In the genomic region with DNA sequence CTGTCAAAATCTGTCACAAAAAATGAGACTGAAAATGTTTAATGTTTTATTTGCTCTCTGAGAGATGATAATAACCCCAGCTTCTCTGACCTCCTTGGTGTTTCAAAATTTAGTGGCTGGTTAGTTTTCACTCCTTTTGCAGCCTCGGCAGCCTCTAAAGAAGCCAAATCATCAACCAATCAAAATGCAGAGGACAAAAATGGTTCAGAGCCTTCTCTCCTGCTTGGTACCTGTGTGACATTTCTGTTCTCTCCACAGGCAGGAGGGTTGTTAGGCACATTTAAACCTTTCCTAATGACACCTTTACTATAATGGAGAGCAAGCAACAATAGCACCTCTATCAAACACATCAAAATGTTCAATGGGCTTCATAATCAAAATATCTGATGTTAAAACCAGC, we compare ENCODE assay signal across 28 cellular contexts.
"Had no signal": no experiment of that assay in that cellular context is flagged by ENCODE, and none has a peak within 500 bp of the region (broad histone marks: within the 10 kb centered on the region; RNA-seq: fewer than 3 reads in every experiment).

No MANE protein-coding gene starts in this region.

- H3K36me3 ChIP-seq: MG63, SJCRH30 had no signal

- H3K27ac ChIP-seq: PC-9, RWPE1, SJCRH30 had no signal

- DNase-seq: Kasumi-1, MG63, NCI-H1048, NCI-H1092 treated with DMSO at 0.1 percent for 48 hours, NCI-H1105 treated with DMSO at 0.1 percent for 48 hours, NCI-H1436, NCI-H1694, NCI-H187, NCI-H1930, NCI-H2029 treated with DMSO at 0.1 percent for 48 hours, NCI-H2081 treated with DMSO at 0.1 percent for 48 hours, NCI-H2107, NCI-H2171, NCI-H446, NCI-H510A treated with DMSO at 0.1 percent for 48 hours, NCI-H524 treated with DMSO at 0.1 percent for 48 hours, NCI-H526 treated with DMSO at 0.1 percent for 48 hours, NCI-H748 treated with DMSO at 0.1 percent for 48 hours, NCI-H82, PC-9, SHP77, SIG-M5, SJCRH30, T-cell had no signal

- H3K9me3 ChIP-seq: MG63, SJCRH30 had no signal

- H3K4me3 ChIP-seq: MG63, PC-9, SJCRH30 had no signal

- ATAC-seq: Panc1, Right ventricle myocardium inferior, SK-N-SH treated with all-trans-retinoic acid at 6 μM for 48 hours, T-cell had no signal
